Comparison of ENCODE assay signal across 14 cellular contexts in genomic region chr12:53060721-53061276, GRCh38. TPM values are rescaled to one million over a fixed set of nuclear protein-coding genes. Genes with fewer than 3 reads are reported as not detected.
A peak's percentile ranks its signal among the peaks of the same experiment; 100 is the strongest.
DNase-seq lines count a peak whose midpoint lies in the region; ATAC-seq, FAIRE-seq and TF ChIP-seq lines count a peak whose summit lies in the region.
"Had no signal": no experiment of that assay in that cellular context is flagged by ENCODE, and none has a peak within 500 bp of the region (broad histone marks: within the 10 kb centered on the region; RNA-seq: fewer than 3 reads in every experiment).

No MANE protein-coding gene starts in this region.

- TF ChIP-seq EP300 in gastroesophageal sphincter (IDR thresholded peaks at IDR 0.05) = no peak

- H3K4me3 ChIP-seq in gastroesophageal sphincter (no peak overlapping the region), small intestine (ENCODE audit: low read depth in 1 of 2, low read length in 2 of 2) (no peak overlapping the region)

- DNase-seq in DMS153 (lab: John Stamatoyannopoulos, UW) = peak; percentile 31
- peak; percentile 79 for DNase-seq in NCI-H2171 (lab: John Stamatoyannopoulos, UW)
- peak; percentile 74 for DNase-seq in sciatic nerve (ENCODE audit: low spot score)
- no peak for DNase-seq in small intestine
- no peak for DNase-seq in inferior parietal cortex (ENCODE audit: extremely low spot score)
- DNase-seq: cerebellar nuclear complex; foreskin melanocyte; stimulated activated naive CD4-positive, alpha-beta T cell treated with Interleukin-2 at 50 U/mL for 16 hours had no signal

- no peak for FAIRE-seq in small intestine (lab: Jason Lieb, UNC)
- FAIRE-seq: RCC 7860 had no signal

- H3K27me3 ChIP-seq in gastroesophageal sphincter = no peaks in the 10 kb centered on the region
- H3K27me3 ChIP-seq in small intestine (ENCODE audit: control insufficient read depth in 2 of 2, insufficient read depth in 2 of 2, low read length in 2 of 2) = no peaks in the 10 kb centered on the region

- peak overlapping the region in 3 of 4 donors; percentile 85 to 95 (median 86) for H3K27ac ChIP-seq in gastroesophageal sphincter
- peak overlapping the region in 1 of 2 donors; percentile 41 for H3K27ac ChIP-seq in small intestine (ENCODE audit: low read depth in 1 of 2, low read length in 1 of 2)

- TF ChIP-seq CTCF in gastroesophageal sphincter (IDR thresholded peaks at IDR 0.05) = no peak

- H3K36me3 ChIP-seq in gastroesophageal sphincter (peaks cover 0 to 100% of the 10 kb centered on the region in 2 donors), small intestine (ENCODE audit: control insufficient read depth in 2 of 2, insufficient read depth in 2 of 2, low read length in 2 of 2) (peaks cover 0 to 8% of the 10 kb centered on the region in 2 donors)

- WGBS in gastroesophageal sphincter (ENCODE audit: low coverage in 1 of 2), 2 donors = 65 to 72% methylated on average over 2 to 6 of the region's 18 CpGs
- 14 to 42% (median 39%) methylated on average over 15 to 18 of the region's 18 CpGs for WGBS in small intestine, 3 donors

- ATAC-seq in gastroesophageal sphincter = no peak
- no peak for ATAC-seq in sciatic nerve
- ATAC-seq in GM18519 (IDR thresholded peaks at IDR 0.05; ENCODE audit: low FRiP score, unreplicated experiment) = no peak
- no peak for ATAC-seq in GM18909 (IDR thresholded peaks at IDR 0.05; ENCODE audit: poor library complexity, unreplicated experiment)

- H3K9me3 ChIP-seq in gastroesophageal sphincter (no peaks in the 10 kb centered on the region), small intestine (ENCODE audit: control insufficient read depth, low read depth) (no peaks in the 10 kb centered on the region)
- H3K9me3 ChIP-seq: Caco-2 had no signal

- intact Hi-C loops in sciatic nerve (cut with DNase I) = loop anchor here (10.0 kb wide), 1 partner anchor 134 kb away; no protein-coding TSS in a partner anchor

- H3K4me1 ChIP-seq in gastroesophageal sphincter (peaks cover 0 to 99% (median 48%) of the 10 kb centered on the region in 3 donors), small intestine (ENCODE audit: control insufficient read depth in 2 of 2, insufficient read depth in 1 of 2, low read depth in 1 of 2, low read length in 1 of 2) (no peaks in the 10 kb centered on the region)
- H3K4me1 ChIP-seq: Caco-2 had no signal

- no peak for TF ChIP-seq POLR2A in gastroesophageal sphincter (IDR thresholded peaks at IDR 0.05)

RNA-seq across cellular contexts. Expression of gene TNS2, which starts 10.9 kb away (rescaled TPM):
- total RNA-seq in gastroesophageal sphincter (100 to 1,000 TPM; 108 to 323 (median 182) TPM), sciatic nerve (265 TPM)
- 10 to 100 TPM in 2 of 3 donors, 1 to 10 TPM in 1; 5.8 to 52.9 (median 18.4) TPM for polyA plus RNA-seq in small intestine

RNA-seq across cellular contexts. Expression of gene SPRYD3, which starts 18.4 kb away (rescaled TPM):
- total RNA-seq in gastroesophageal sphincter (100 to 1,000 TPM in 2 of 4 donors, 10 to 100 TPM in 2; 79.1 to 137 (median 110) TPM), sciatic nerve (61.0 TPM)
- polyA plus RNA-seq in small intestine = 10 to 100 TPM; 19.7 to 37.6 (median 20.3) TPM

RNA-seq across cellular contexts. Expression of gene IGFBP6, which starts 36.7 kb away (rescaled TPM):
- total RNA-seq in gastroesophageal sphincter (1,000 to 10,000 TPM in 2 of 4 donors, 100 to 1,000 TPM in 2; 632 to 1,838 (median 914) TPM), sciatic nerve (1,832 TPM)
- polyA plus RNA-seq in small intestine = 100 to 1,000 TPM in 1 of 3 donors, 1 to 10 TPM in 2; 3.4 to 135 (median 8.4) TPM
- total RNA-seq: activated T-helper 1 cell treated with anti-CD3 and anti-CD28 coated beads, Interleukin-12 subunit alpha, Interleukin-12 subunit beta, Interleukin-2, Interleukin-4 antibody, amounts not matched to agents 30 ng/mL and 10 ng/mL and 1 ng/mL, durations not matched to agents 14 hours and 24 hours and 36 hours had no signal

RNA-seq across cellular contexts. Expression of gene SOAT2, which starts 42.5 kb away (rescaled TPM):
- total RNA-seq in gastroesophageal sphincter = under 1 TPM in 1 of 4 donors, not detected in 3; 0.31 TPM
- 1.2 TPM for total RNA-seq in sciatic nerve
- 10 to 100 TPM in 2 of 3 donors, 1 to 10 TPM in 1; 4.2 to 94.0 (median 77.4) TPM for polyA plus RNA-seq in small intestine
- total RNA-seq: activated T-helper 1 cell treated with anti-CD3 and anti-CD28 coated beads, Interleukin-12 subunit alpha, Interleukin-12 subunit beta, Interleukin-2, Interleukin-4 antibody, amounts not matched to agents 30 ng/mL and 10 ng/mL and 1 ng/mL, durations not matched to agents 14 hours and 24 hours and 36 hours had no signal

RNA-seq across cellular contexts. Expression of gene EIF4B, which starts 54.5 kb away (rescaled TPM):
- total RNA-seq in gastroesophageal sphincter (100 to 1,000 TPM; 521 to 701 (median 591) TPM), sciatic nerve (522 TPM)
- polyA plus RNA-seq in small intestine = 100 to 1,000 TPM; 160 to 236 (median 176) TPM

Comparison
In these comparisons a context has a peak if more than half of its experiments do, and no peak if none do; other contexts are left out.
1. DNase-seq: peak in DMS153 (single experiment), NCI-H2171 (single experiment) and sciatic nerve (single experiment); none in small intestine (single experiment) and inferior parietal cortex (single experiment).